Comparison of ENCODE assay signal across 14 cellular contexts in genomic region chr6:6976193-6976592, GRCh38.
DNase-seq lines count a peak whose midpoint lies in the region; ATAC-seq and TF ChIP-seq lines count a peak whose summit lies in the region.
"Had no signal": no experiment of that assay in that cellular context is flagged by ENCODE, and none has a peak within 500 bp of the region (broad histone marks: within the 10 kb centered on the region; RNA-seq: fewer than 3 reads in every experiment).

No MANE protein-coding gene starts in this region.

- H3K4me2 ChIP-seq in trophoblast cell (ENCODE audit: low read length): no peak overlapping the region

- WGBS in heart right ventricle, 2 donors: 54 to 55% methylated on average over 4 of the region's 4 CpGs
- no CpG with 5 or more reads among the region's 4 CpGs for WGBS in trophoblast cell (ENCODE audit: extremely low coverage, insufficient coverage, insufficient read length)

- H4K12ac ChIP-seq in trophoblast cell (ENCODE audit: low read depth, low read length): no peak overlapping the region

- H3K9me3 ChIP-seq in cardiac muscle cell (ENCODE audit: low read depth): no peaks in the 10 kb centered on the region
- no peaks in the 10 kb centered on the region for H3K9me3 ChIP-seq in heart right ventricle
- no peaks in the 10 kb centered on the region for H3K9me3 ChIP-seq in trophoblast cell (ENCODE audit: insufficient read depth, low read depth, low read length)
- no peaks in the 10 kb centered on the region for H3K9me3 ChIP-seq in CD8-positive, alpha-beta memory T cell (ENCODE audit: low read length)
- H3K9me3 ChIP-seq: HAP-1 had no signal

- no peak overlapping the region for H2AFZ ChIP-seq in trophoblast cell (ENCODE audit: insufficient read depth, low read length, poor library complexity)

- H3K18ac ChIP-seq in trophoblast cell (ENCODE audit: low read length): no peak overlapping the region

- H4K91ac ChIP-seq in trophoblast cell (ENCODE audit: low read depth, low read length): peak overlapping the region; percentile 9

- no peak overlapping the region for H3K14ac ChIP-seq in trophoblast cell (ENCODE audit: low read length)

- intact Hi-C loops in Right ventricle myocardium inferior (cut with DNase I): loop anchor here (5.0 kb wide), 1 partner anchor 239 kb away; no protein-coding TSS in a partner anchor
- intact Hi-C loops in heart right ventricle (cut with DNase I): loop anchor here in 2 of 10 donors (5.0 to 10.0 kb wide), 4 partner anchors 76 to 269 kb away; no protein-coding TSS in a partner anchor

- no peaks in the 10 kb centered on the region for H3K4me1 Mint-ChIP-seq in CD8-positive, alpha-beta memory T cell
- no peaks in the 10 kb centered on the region for H3K4me1 Mint-ChIP-seq in stimulated activated effector memory CD8-positive, alpha-beta T cell treated with anti-CD3 and anti-CD28 coated beads, Interleukin-12 subunit alpha, Interleukin-12 subunit beta, amount 100 ng/mL, for 72 hours

- peaks cover 19% of the 10 kb centered on the region for H3K79me1 ChIP-seq in trophoblast cell (ENCODE audit: low read length)

- peak overlapping the region; percentile 52 for H3K27ac ChIP-seq in cardiac muscle cell
- peak overlapping the region; percentile 24 to 79 (median 69) for H3K27ac ChIP-seq in heart right ventricle
- no peak overlapping the region for H3K27ac ChIP-seq in trophoblast cell (ENCODE audit: low read depth, low read length)
- no peak overlapping the region for H3K27ac ChIP-seq in CD8-positive, alpha-beta memory T cell (ENCODE audit: low read depth, low read length)

- H3K79me2 ChIP-seq in trophoblast cell (ENCODE audit: control insufficient read depth, insufficient read depth, low read length, poor library complexity): peaks cover 3% of the 10 kb centered on the region

- peaks cover 14% of the 10 kb centered on the region for H3K4me1 ChIP-seq in cardiac muscle cell (ENCODE audit: low read depth)
- H3K4me1 ChIP-seq in heart right ventricle: peaks cover 0 to 19% (median 13%) of the 10 kb centered on the region in 9 donors
- H3K4me1 ChIP-seq in trophoblast cell (ENCODE audit: control insufficient read depth in 1 of 2, insufficient read depth in 2 of 2, low read length in 2 of 2): peaks cover 21 to 25% of the 10 kb centered on the region in 2 experiments
- no peaks in the 10 kb centered on the region for H3K4me1 ChIP-seq in CD8-positive, alpha-beta memory T cell (ENCODE audit: insufficient read depth, low read length)
- H3K4me1 ChIP-seq: HAP-1 had no signal

- H3K9me3 Mint-ChIP-seq in CD8-positive, alpha-beta memory T cell: no peaks in the 10 kb centered on the region
- H3K9me3 Mint-ChIP-seq in stimulated activated effector memory CD8-positive, alpha-beta T cell treated with anti-CD3 and anti-CD28 coated beads, Interleukin-12 subunit alpha, Interleukin-12 subunit beta, amount 100 ng/mL, for 72 hours: no peaks in the 10 kb centered on the region
- H3K9me3 Mint-ChIP-seq: CD4-positive, alpha-beta T cell had no signal

- no peak overlapping the region for H2AK5ac ChIP-seq in trophoblast cell (ENCODE audit: low read length)

- no peak overlapping the region for H3K23ac ChIP-seq in trophoblast cell (ENCODE audit: low read length)

- no peak overlapping the region for H2BK120ac ChIP-seq in trophoblast cell (ENCODE audit: insufficient read depth, low read length, poor library complexity)

- H3K4me3 ChIP-seq in cardiac muscle cell (no peak overlapping the region), heart right ventricle (no peak overlapping the region), trophoblast cell (ENCODE audit: low read depth, low read length) (no peak overlapping the region)
- H3K4me3 ChIP-seq in CD8-positive, alpha-beta memory T cell (ENCODE audit: low read length): no peak overlapping the region
- H3K4me3 ChIP-seq: HAP-1 had no signal

- no peak overlapping the region for H4K8ac ChIP-seq in trophoblast cell (ENCODE audit: low read depth, low read length)

- H3K4ac ChIP-seq in trophoblast cell (ENCODE audit: low read depth, low read length): no peak overlapping the region

- H3K27ac Mint-ChIP-seq in CD8-positive, alpha-beta memory T cell: no peak overlapping the region
- H3K27ac Mint-ChIP-seq in stimulated activated effector memory CD8-positive, alpha-beta T cell treated with anti-CD3 and anti-CD28 coated beads, Interleukin-12 subunit alpha, Interleukin-12 subunit beta, amount 100 ng/mL, for 72 hours: no peak overlapping the region
- H3K27ac Mint-ChIP-seq: CD4-positive, alpha-beta T cell had no signal

- ATAC-seq in Right ventricle myocardium inferior (no peak), heart right ventricle (peak in 6 of 8 donors; percentile 28 to 59 (median 44)), GM18909 (IDR thresholded peaks at IDR 0.05; ENCODE audit: poor library complexity, unreplicated experiment) (no peak)
- ATAC-seq in stimulated activated effector memory CD8-positive, alpha-beta T cell treated with anti-CD3 and anti-CD28 coated beads, Interleukin-12 subunit alpha, Interleukin-12 subunit beta, amount 100 ng/mL, for 72 hours: no peak

- H3K36me3 ChIP-seq in cardiac muscle cell: no peaks in the 10 kb centered on the region
- no peaks in the 10 kb centered on the region for H3K36me3 ChIP-seq in heart right ventricle
- no peaks in the 10 kb centered on the region for H3K36me3 ChIP-seq in trophoblast cell (ENCODE audit: control insufficient read depth in 1 of 2, insufficient read depth in 2 of 2, low read length in 2 of 2)
- no peaks in the 10 kb centered on the region for H3K36me3 ChIP-seq in CD8-positive, alpha-beta memory T cell (ENCODE audit: insufficient read depth, low read length)
- H3K36me3 ChIP-seq: HAP-1 had no signal

- H3K36me3 Mint-ChIP-seq in CD8-positive, alpha-beta memory T cell: no peaks in the 10 kb centered on the region
- H3K36me3 Mint-ChIP-seq in stimulated activated effector memory CD8-positive, alpha-beta T cell treated with anti-CD3 and anti-CD28 coated beads, Interleukin-12 subunit alpha, Interleukin-12 subunit beta, amount 100 ng/mL, for 72 hours: no peaks in the 10 kb centered on the region

- H2BK12ac ChIP-seq in trophoblast cell (ENCODE audit: low read length): no peak overlapping the region

- CTCF ChIA-PET in CD8-positive, alpha-beta memory T cell (lab: Charles Lee): no interaction called here

- no peak overlapping the region for H3K4me3 Mint-ChIP-seq in CD8-positive, alpha-beta memory T cell
- no peak overlapping the region for H3K4me3 Mint-ChIP-seq in stimulated activated effector memory CD8-positive, alpha-beta T cell treated with anti-CD3 and anti-CD28 coated beads, Interleukin-12 subunit alpha, Interleukin-12 subunit beta, amount 100 ng/mL, for 72 hours
- H3K4me3 Mint-ChIP-seq: CD4-positive, alpha-beta T cell had no signal

- H2BK5ac ChIP-seq in trophoblast cell (ENCODE audit: low read depth, low read length, poor library complexity): no peak overlapping the region

- POLR2A ChIA-PET in CD8-positive, alpha-beta memory T cell (lab: Charles Lee): no interaction called here

- H3K27me3 Mint-ChIP-seq in CD8-positive, alpha-beta memory T cell: peaks cover 4 to 8% of the 10 kb centered on the region in 2 donors
- H3K27me3 Mint-ChIP-seq: CD4-positive, alpha-beta T cell had no signal

- no peak for TF ChIP-seq CTCF in cardiac muscle cell (IDR thresholded peaks at IDR 0.05; ENCODE audit: low read depth, low read length)
- no peak for TF ChIP-seq CTCF in heart right ventricle (IDR thresholded peaks at IDR 0.05)

- no peaks in the 10 kb centered on the region for H3K27me3 ChIP-seq in cardiac muscle cell
- no peaks in the 10 kb centered on the region for H3K27me3 ChIP-seq in heart right ventricle
- H3K27me3 ChIP-seq in trophoblast cell (ENCODE audit: insufficient read depth, low read length): no peaks in the 10 kb centered on the region
- H3K27me3 ChIP-seq in CD8-positive, alpha-beta memory T cell (ENCODE audit: insufficient read depth, low read length, poor library complexity, severe bottlenecking): no peaks in the 10 kb centered on the region

- DNase-seq in cardiac muscle cell (ENCODE audit: low read depth in 1 of 2, low spot score in 1 of 2) (no peak), Right ventricle myocardium inferior (ENCODE audit: missing footprints) (no peak), heart right ventricle (no peak), trophoblast cell (no peak)
- no peak for DNase-seq in CD8-positive, alpha-beta memory T cell
- DNase-seq in stimulated activated effector memory CD8-positive, alpha-beta T cell treated with anti-CD3 and anti-CD28 coated beads, Interleukin-12 subunit alpha, Interleukin-12 subunit beta, amount 100 ng/mL, for 72 hours (ENCODE audit: low spot score in 2 of 2): no peak
- DNase-seq: 8988T; AML-193; C1 segment of cervical spinal cord; CD4-positive, alpha-beta T cell; COR-L47; EL had no signal

- no peak overlapping the region for H3K9ac ChIP-seq in trophoblast cell (ENCODE audit: low read length)

Comparison
In these comparisons a context has a peak if more than half of its experiments do, and no peak if none do; other contexts are left out.
1. ATAC-seq: peak in heart right ventricle (6 of 8); none in Right ventricle myocardium inferior (single experiment), stimulated activated effector memory CD8-positive, alpha-beta T cell treated with anti-CD3 and anti-CD28 coated beads, Interleukin-12 subunit alpha, Interleukin-12 subunit beta, amount 100 ng/mL, for 72 hours (single experiment) and GM18909 (single experiment).
2. H3K27ac ChIP-seq: peak in cardiac muscle cell (single experiment) and heart right ventricle (10 of 10); none in trophoblast cell (single experiment) and CD8-positive, alpha-beta memory T cell (single experiment).